In the genomic region with DNA sequence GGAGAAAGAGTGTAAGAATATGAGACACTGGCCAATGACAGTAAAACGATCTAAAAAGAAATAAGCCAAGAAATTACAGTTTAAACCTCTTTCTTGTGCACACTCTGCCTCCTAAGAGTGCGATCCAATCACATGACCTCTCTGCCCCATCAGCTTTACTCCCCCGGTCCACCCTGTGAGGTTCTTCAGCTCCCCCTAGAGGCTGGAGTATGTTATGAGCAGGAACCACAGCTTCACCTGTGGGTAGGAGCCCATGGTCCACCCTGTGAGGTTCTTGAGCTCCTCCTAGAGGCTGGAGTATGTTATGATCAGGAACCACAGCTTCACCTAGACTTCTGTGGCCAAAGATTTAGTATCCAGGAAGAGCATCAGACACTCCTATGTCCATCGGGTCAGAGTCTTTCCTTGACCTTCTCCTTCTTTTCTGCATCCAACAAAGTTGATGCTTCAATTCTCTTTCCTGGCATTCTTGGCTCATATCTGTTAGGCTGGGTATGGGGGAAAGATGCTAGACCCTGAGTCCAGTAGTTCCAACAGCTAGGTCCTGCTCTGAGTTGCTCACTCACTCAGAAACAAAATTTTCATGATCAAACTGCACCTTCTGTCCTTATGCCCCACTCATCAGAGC, we compare ENCODE assay signal across 9 cellular contexts.
DNase-seq lines count a peak whose midpoint lies in the region; ATAC-seq and TF ChIP-seq lines count a peak whose summit lies in the region.
"Had no signal": no experiment of that assay in that cellular context is flagged by ENCODE, and none has a peak within 500 bp of the region (broad histone marks: within the 10 kb centered on the region; RNA-seq: fewer than 3 reads in every experiment).

No MANE protein-coding gene starts in this region.

- 41% methylated on average over 4 of the region's 4 CpGs for WGBS in suprapubic skin

- peaks cover 12% of the 10 kb centered on the region for H3K27me3 ChIP-seq in suprapubic skin

- intact Hi-C loops in CD14-positive monocyte (cut with micrococcal nuclease) = no loop called here

- H3K36me3 Mint-ChIP-seq in CD14-positive monocyte = no peaks in the 10 kb centered on the region

- H3K4me3 Mint-ChIP-seq in CD14-positive monocyte = no peak overlapping the region
- H3K4me3 Mint-ChIP-seq: T-helper 1 cell treated with Interleukin-12 subunit alpha and Interleukin-12 subunit beta and Interleukin-4 antibody, amounts not matched to agents 30 μg/mL and 1 μg/mL, for 36 hours had no signal

- H3K4me3 ChIP-seq in coronary artery (no peak overlapping the region), suprapubic skin (no peak overlapping the region)

- no peak for TF ChIP-seq POLR2A in suprapubic skin (IDR thresholded peaks at IDR 0.05)

- TF ChIP-seq CTCF in CD14-positive monocyte (IDR thresholded peaks at IDR 0.05) (peak; percentile 69), coronary artery (IDR thresholded peaks at IDR 0.05) (peak; percentile 57), suprapubic skin (IDR thresholded peaks at IDR 0.05) (peak; percentile 61 to 84)

- H3K27me3 Mint-ChIP-seq in CD14-positive monocyte (ENCODE audit: low read depth in 3 of 3) = peaks cover 6 to 15% (median 9%) of the 10 kb centered on the region in 3 donors

- no peak overlapping the region for H3K27ac ChIP-seq in coronary artery
- H3K27ac ChIP-seq in suprapubic skin = no peak overlapping the region

- DNase-seq in CD14-positive monocyte (ENCODE audit: low spot score) (peak; percentile 54), NCI-H146 (lab: John Stamatoyannopoulos, UW) (peak; percentile 90), SKM-1 (lab: John Stamatoyannopoulos, UW; ENCODE audit: unreplicated experiment) (peak; percentile 73), coronary artery (ENCODE audit: low spot score) (no peak), medulla oblongata (ENCODE audit: extremely low spot score) (peak; percentile 69), suprapubic skin (ENCODE audit: low spot score in 2 of 2) (no peak)

- ATAC-seq in GM18867 (IDR thresholded peaks at IDR 0.05; ENCODE audit: unreplicated experiment) (peak; percentile 98), HG02981 (IDR thresholded peaks at IDR 0.05; ENCODE audit: unreplicated experiment) (peak; percentile 95)

- H3K9me3 Mint-ChIP-seq in CD14-positive monocyte = peaks cover 0 to 2% (median 0%) of the 10 kb centered on the region in 7 donors
- H3K9me3 Mint-ChIP-seq: T-helper 1 cell treated with Interleukin-12 subunit alpha and Interleukin-12 subunit beta and Interleukin-4 antibody, amounts not matched to agents 30 μg/mL and 1 μg/mL, for 36 hours had no signal

- no peaks in the 10 kb centered on the region for H3K4me1 ChIP-seq in suprapubic skin

- no peaks in the 10 kb centered on the region for H3K9me3 ChIP-seq in suprapubic skin

- no peak for TF ChIP-seq EP300 in suprapubic skin (IDR thresholded peaks at IDR 0.05)

- H3K27ac Mint-ChIP-seq in CD14-positive monocyte = no peak overlapping the region
- H3K27ac Mint-ChIP-seq: T-helper 1 cell treated with Interleukin-12 subunit alpha and Interleukin-12 subunit beta and Interleukin-4 antibody, amounts not matched to agents 30 μg/mL and 1 μg/mL, for 36 hours had no signal

- peaks cover 3% of the 10 kb centered on the region for H3K4me1 Mint-ChIP-seq in CD14-positive monocyte

- no peaks in the 10 kb centered on the region for H3K36me3 ChIP-seq in suprapubic skin

Comparison
In these comparisons a context has a peak if more than half of its experiments do, and no peak if none do; other contexts are left out.
1. DNase-seq: peak in CD14-positive monocyte (single experiment), NCI-H146 (single experiment), SKM-1 (single experiment) and medulla oblongata (single experiment); none in coronary artery (single experiment) and suprapubic skin (0 of 2).
2. Peak in every context shown above with its lines, with median percentiles within 50 percentile points of each other: CTCF ChIP-seq.